In the genomic region with DNA sequence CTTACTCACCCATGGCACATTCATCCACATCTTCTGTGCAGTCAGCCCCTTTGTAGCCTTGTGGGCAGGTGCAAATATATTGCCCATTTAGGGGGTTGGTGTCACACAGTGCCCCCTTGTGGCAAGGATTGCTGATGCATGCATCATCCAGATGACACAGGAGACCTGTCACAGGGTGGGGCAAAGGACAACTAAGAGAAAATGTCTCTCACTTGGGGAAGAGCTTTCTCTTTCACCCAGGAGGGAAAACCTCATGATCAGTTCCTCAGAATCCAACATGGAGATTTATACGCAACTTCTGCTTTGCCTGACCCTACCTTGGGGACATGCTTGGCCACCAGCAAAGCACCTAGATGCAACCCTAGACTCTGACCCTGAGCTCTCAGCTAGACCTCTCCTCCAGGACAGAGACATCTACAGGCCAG, we compare ENCODE assay signal across 8 cellular contexts.
A peak's percentile ranks its signal among the peaks of the same experiment; 100 is the strongest.
DNase-seq lines count a peak whose midpoint lies in the region; ATAC-seq and TF ChIP-seq lines count a peak whose summit lies in the region.

No MANE protein-coding gene starts in this region.

- no peak overlapping the region for H3K9ac ChIP-seq in SK-N-SH

- H3K79me2 ChIP-seq in SK-N-SH (ENCODE audit: insufficient read depth): peaks cover 28% of the 10 kb centered on the region

- TF ChIP-seq CTCF in SK-N-SH (IDR thresholded peaks at IDR 0.05) (peak; percentile 77), left ventricle myocardium inferior (IDR thresholded peaks at IDR 0.05; ENCODE audit: borderline replicate concordance) (peak; percentile 71)

- intact Hi-C loops in activated naive CD4-positive, alpha-beta T cell treated with anti-CD3 and anti-CD28 coated beads for 36 hours (cut with micrococcal nuclease): loop anchor here (1.0 to 5.0 kb wide), 2 partner anchors 174 to 224 kb away; no protein-coding TSS in a partner anchor
- intact Hi-C loops in left ventricle myocardium inferior (cut with micrococcal nuclease): no loop called here

- no peaks in the 10 kb centered on the region for H3K9me3 ChIP-seq in SK-N-SH
- H3K9me3 ChIP-seq in left ventricle myocardium inferior (replicated peaks): no peaks in the 10 kb centered on the region

- H3K4me2 ChIP-seq in SK-N-SH: no peak overlapping the region

- H3K4me3 ChIP-seq in SK-N-SH (ENCODE audit: low read depth in 2 of 2, low read length in 1 of 2) (no peak overlapping the region), left ventricle myocardium inferior (no peak overlapping the region)

- H3F3A ChIP-seq in SK-N-SH (replicated peaks; ENCODE audit: insufficient read depth): peaks cover 25% of the 10 kb centered on the region

- H3K36me3 ChIP-seq in SK-N-SH (replicated peaks in 1 of 2; ENCODE audit: control insufficient read depth in 1 of 2, insufficient read depth in 2 of 2, low read length in 1 of 2) (peaks cover 43 to 60% of the 10 kb centered on the region in 2 experiments), left ventricle myocardium inferior (peaks cover 40% of the 10 kb centered on the region)

- H3K27ac Mint-ChIP-seq in activated naive CD4-positive, alpha-beta T cell treated with anti-CD3 and anti-CD28 coated beads for 36 hours: no peak overlapping the region

- 100% methylated on average over 1 of the region's 1 CpG for WGBS in SK-N-SH (ENCODE audit: low lambda C conversion rate)

- POLR2A ChIA-PET in SK-N-SH (lab: Yijun Ruan, JAX): no interaction called here

- peak; percentile 81 for ATAC-seq in GM18520 (IDR thresholded peaks at IDR 0.05; ENCODE audit: unreplicated experiment)
- ATAC-seq in HG03457 (IDR thresholded peaks at IDR 0.05; ENCODE audit: unreplicated experiment): peak; percentile 61
- ATAC-seq in HG03025 (IDR thresholded peaks at IDR 0.05; ENCODE audit: low FRiP score, unreplicated experiment): no peak

- peaks cover 3% of the 10 kb centered on the region for H3K4me1 Mint-ChIP-seq in activated naive CD4-positive, alpha-beta T cell treated with anti-CD3 and anti-CD28 coated beads for 36 hours (ENCODE audit: low read depth)

- TF ChIP-seq EP300 in SK-N-SH (IDR thresholded peaks at IDR 0.05; ENCODE audit: borderline replicate concordance in 1 of 2, low read depth in 1 of 2, low read length in 1 of 2): no peak

- H3K27me3 Mint-ChIP-seq in activated naive CD4-positive, alpha-beta T cell treated with anti-CD3 and anti-CD28 coated beads for 36 hours (ENCODE audit: low read depth): no peaks in the 10 kb centered on the region

- H3K27me3 ChIP-seq in SK-N-SH (ENCODE audit: insufficient read depth): no peaks in the 10 kb centered on the region
- no peaks in the 10 kb centered on the region for H3K27me3 ChIP-seq in left ventricle myocardium inferior (ENCODE audit: low read depth)

- TF ChIP-seq RAD21 in SK-N-SH (IDR thresholded peaks at IDR 0.05; ENCODE audit: low read length): peak; percentile 51

- H2AFZ ChIP-seq in SK-N-SH (ENCODE audit: low read depth): no peak overlapping the region

- DNase-seq in Ammon's horn (ENCODE audit: low spot score) (peak; percentile 56), SK-N-SH (peak; percentile 16), left ventricle myocardium inferior (peak; percentile 40)
- peak; percentile 92 for DNase-seq in activated naive CD4-positive, alpha-beta T cell treated with anti-CD3 and anti-CD28 coated beads for 36 hours
- peak; percentile 83 for DNase-seq in stimulated activated CD4-positive, alpha-beta T cell treated with anti-CD3 and anti-CD28 coated beads, Interleukin-15, amount 100 ng/mL, for 24 hours

- H3K4me3 Mint-ChIP-seq in activated naive CD4-positive, alpha-beta T cell treated with anti-CD3 and anti-CD28 coated beads for 36 hours: no peak overlapping the region

- H3K4me1 ChIP-seq in SK-N-SH (ENCODE audit: control insufficient read depth in 1 of 2, insufficient read depth in 2 of 2, low read depth in 1 of 2, low read length in 1 of 2) (peaks cover 5 to 19% of the 10 kb centered on the region in 2 experiments), left ventricle myocardium inferior (peaks cover 42% of the 10 kb centered on the region)

- no peaks in the 10 kb centered on the region for H3K9me3 Mint-ChIP-seq in activated naive CD4-positive, alpha-beta T cell treated with anti-CD3 and anti-CD28 coated beads for 36 hours

- H3K9me2 ChIP-seq in SK-N-SH: no peaks in the 10 kb centered on the region

- CTCF ChIA-PET in SK-N-SH (lab: Yijun Ruan, JAX): interaction anchor here (0.6 to 12.2 kb wide), 14 partner anchors 8 to 159 kb away, joined by 3 to 105 read pairs (median 4); no protein-coding TSS in a partner anchor
- CTCF ChIA-PET in activated naive CD4-positive, alpha-beta T cell treated with anti-CD3 and anti-CD28 coated beads for 36 hours (lab: Charles Lee): interaction anchor here (0.8 to 2.7 kb wide), 12 partner anchors 11 to 159 kb away, joined by 3 to 21 read pairs (median 6); no protein-coding TSS in a partner anchor

- 0 out of 2 replicates have a peak, but pooled peaks cover 8% of the 10 kb centered on the region for H4K20me1 ChIP-seq in SK-N-SH (ENCODE audit: insufficient read depth)

- H3K36me3 Mint-ChIP-seq in activated naive CD4-positive, alpha-beta T cell treated with anti-CD3 and anti-CD28 coated beads for 36 hours (ENCODE audit: low read depth): peaks cover 33% of the 10 kb centered on the region

- H3K27ac ChIP-seq in SK-N-SH (ENCODE audit: low read depth in 2 of 2, low read length in 1 of 2): no peak overlapping the region
- no peak overlapping the region for H3K27ac ChIP-seq in left ventricle myocardium inferior (replicated peaks)

TF ChIP-seq in SK-N-SH, 30 proteins besides CTCF, POLR2A, EP300 and RAD21:
- TF ChIP-seq TEAD4 (IDR thresholded peaks at IDR 0.05; ENCODE audit: borderline replicate concordance, insufficient read depth) (no peak), SMC3 (IDR thresholded peaks at IDR 0.05; ENCODE audit: low read depth, low read length) (peak; percentile 39; the same call in 1 of the 2 replicates), GABPA (IDR thresholded peaks at IDR 0.05; ENCODE audit: low read depth) (no peak), MXI1 (IDR thresholded peaks at IDR 0.05; ENCODE audit: low read depth, low read length) (no peak), REST (IDR thresholded peaks at IDR 0.05; ENCODE audit: low read depth, low read length) (no peak)
- TF ChIP-seq, protein P1, sequence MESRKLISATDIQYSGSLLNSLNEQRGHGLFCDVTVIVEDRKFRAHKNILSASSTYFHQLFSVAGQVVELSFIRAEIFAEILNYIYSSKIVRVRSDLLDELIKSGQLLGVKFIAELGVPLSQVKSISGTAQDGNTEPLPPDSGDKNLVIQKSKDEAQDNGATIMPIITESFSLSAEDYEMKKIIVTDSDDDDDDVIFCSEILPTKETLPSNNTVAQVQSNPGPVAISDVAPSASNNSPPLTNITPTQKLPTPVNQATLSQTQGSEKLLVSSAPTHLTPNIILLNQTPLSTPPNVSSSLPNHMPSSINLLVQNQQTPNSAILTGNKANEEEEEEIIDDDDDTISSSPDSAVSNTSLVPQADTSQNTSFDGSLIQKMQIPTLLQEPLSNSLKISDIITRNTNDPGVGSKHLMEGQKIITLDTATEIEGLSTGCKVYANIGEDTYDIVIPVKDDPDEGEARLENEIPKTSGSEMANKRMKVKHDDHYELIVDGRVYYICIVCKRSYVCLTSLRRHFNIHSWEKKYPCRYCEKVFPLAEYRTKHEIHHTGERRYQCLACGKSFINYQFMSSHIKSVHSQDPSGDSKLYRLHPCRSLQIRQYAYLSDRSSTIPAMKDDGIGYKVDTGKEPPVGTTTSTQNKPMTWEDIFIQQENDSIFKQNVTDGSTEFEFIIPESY (IDR thresholded peaks at IDR 0.05; ENCODE audit: borderline replicate concordance, low read depth): no peak

Comparison
In these comparisons a context has a peak if more than half of its experiments do, and no peak if none do; other contexts are left out.
1. DNase-seq: peak in every context shown above with its lines; median percentile 92 in activated naive CD4-positive, alpha-beta T cell treated with anti-CD3 and anti-CD28 coated beads for 36 hours; 83 in stimulated activated CD4-positive, alpha-beta T cell treated with anti-CD3 and anti-CD28 coated beads, Interleukin-15, amount 100 ng/mL, for 24 hours; 56 in Ammon's horn; 40 in left ventricle myocardium inferior; 16 in SK-N-SH.